ENCODE assay signal across 8 cellular contexts in the genomic region with DNA sequence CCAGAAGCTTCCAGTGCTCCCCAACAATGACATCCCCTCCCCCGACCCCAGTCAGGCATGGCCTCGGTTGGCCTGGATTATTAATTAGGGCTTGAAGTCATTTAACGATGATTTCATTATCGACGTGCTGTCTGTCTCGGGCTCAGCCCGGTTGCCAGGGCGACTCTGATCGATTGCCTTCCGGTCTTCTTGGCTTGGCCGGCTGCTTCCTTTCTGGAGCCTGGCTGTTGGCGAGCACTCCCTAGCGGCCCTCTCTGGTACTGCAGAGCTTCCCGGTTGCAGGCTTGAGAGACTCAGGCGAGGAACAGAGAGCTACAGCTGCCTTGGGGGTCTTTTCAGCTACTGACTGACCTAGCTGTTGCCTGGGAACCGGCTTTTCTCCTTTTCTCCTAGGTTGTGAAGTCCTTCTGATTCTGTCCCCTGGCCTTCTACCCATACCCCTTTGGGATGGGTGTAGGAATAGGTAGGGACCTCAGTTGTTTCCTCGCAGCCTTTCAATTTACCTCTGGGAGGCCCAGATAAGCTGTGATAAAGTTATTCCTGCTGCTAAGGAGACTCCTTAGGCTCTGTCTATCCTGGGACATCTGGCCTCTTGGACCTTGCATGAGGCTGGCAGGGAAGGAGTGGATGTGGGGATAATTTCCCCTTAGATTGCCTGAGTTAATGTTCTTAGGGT. TPM values are rescaled to one million over a fixed set of nuclear protein-coding genes. Genes with fewer than 3 reads are reported as not detected.
DNase-seq lines count a peak whose midpoint lies in the region; ATAC-seq and TF ChIP-seq lines count a peak whose summit lies in the region.

No MANE protein-coding gene starts in this region.

- no peaks in the 10 kb centered on the region for H3K36me3 Mint-ChIP-seq in T-cell

- peaks cover 5 to 21% (median 19%) of the 10 kb centered on the region in 3 donors for H3K4me1 Mint-ChIP-seq in T-cell

- 8 to 9% (median 8%) methylated on average over 16 to 17 of the region's 17 CpGs for WGBS in adrenal gland, 4 donors
- 4 to 9% methylated on average over 17 of the region's 17 CpGs for WGBS in sigmoid colon, 2 donors

- no peak overlapping the region for H3K27ac Mint-ChIP-seq in T-cell

- no peaks in the 10 kb centered on the region for H3K9me3 Mint-ChIP-seq in T-cell

- H3K27me3 ChIP-seq in adrenal gland (peaks cover 21% of the 10 kb centered on the region), sigmoid colon (peaks cover 0 to 31% (median 10%) of the 10 kb centered on the region in 3 donors)

- DNase-seq in GDM1 (lab: John Stamatoyannopoulos, UW) (peak; percentile 19), GOT3 (lab: John Stamatoyannopoulos, UW) (peak; percentile 18), T-cell (peak; percentile 47 to 83 (median 71)), adrenal gland (peak; percentile 78 to 92 (median 83)), hepatic stellate cell (ENCODE audit: low spot score) (peak; percentile 82), sigmoid colon (peak; percentile 82), cerebellar nuclear complex (lab: John Stamatoyannopoulos, UW) (no peak)

- POLR2A ChIA-PET in T-cell (lab: Charles Lee) = no interaction called here

- TF ChIP-seq POLR2A in adrenal gland (IDR thresholded peaks at IDR 0.05) (no peak), sigmoid colon (IDR thresholded peaks at IDR 0.05) (no peak)

- intact Hi-C loops in adrenal gland (cut with DNase I) (no loop called here), sigmoid colon (cut with DNase I) (no loop called here)

- H3K4me3 ChIP-seq in adrenal gland = peak overlapping the region in 1 of 4 donors; percentile 23
- H3K4me3 ChIP-seq in sigmoid colon = no peak overlapping the region

- peaks cover 42 to 45% of the 10 kb centered on the region in 2 donors for H3K27me3 Mint-ChIP-seq in T-cell

- H3K9me3 ChIP-seq in adrenal gland (replicated peaks in 1 of 3) (no peaks in the 10 kb centered on the region), sigmoid colon (no peaks in the 10 kb centered on the region)

- no peak for TF ChIP-seq EP300 in sigmoid colon (IDR thresholded peaks at IDR 0.05)

- peak overlapping the region in 1 of 3 donors; percentile 29 for H3K4me3 Mint-ChIP-seq in T-cell

- ATAC-seq in T-cell (replicated peaks in 1 of 4) = peak; percentile 78 to 89 (median 80)

- TF ChIP-seq CTCF in LNCAP (IDR thresholded peaks at IDR 0.05) (peak; percentile 94), adrenal gland (IDR thresholded peaks at IDR 0.05) (peak; percentile 71 to 96 (median 84)), sigmoid colon (IDR thresholded peaks at IDR 0.05) (peak; percentile 45 to 83 (median 56))

- H3K36me3 ChIP-seq in adrenal gland (replicated peaks in 1 of 2) (no peaks in the 10 kb centered on the region), sigmoid colon (no peaks in the 10 kb centered on the region)

- H3K27ac ChIP-seq in adrenal gland (no peak overlapping the region), sigmoid colon (no peak overlapping the region)

- CTCF ChIA-PET in T-cell (lab: Charles Lee) = interaction anchor here (0.6 to 2.7 kb wide), 17 partner anchors 8 to 1222 kb away, joined by 3 to 36 read pairs (median 4); no protein-coding TSS in a partner anchor

- H3K4me1 ChIP-seq in adrenal gland (replicated peaks in 1 of 2) = peaks cover 0 to 4% of the 10 kb centered on the region in 2 donors
- H3K4me1 ChIP-seq in sigmoid colon = peaks cover 0 to 41% (median 25%) of the 10 kb centered on the region in 4 donors

RNA-seq across cellular contexts. Expression of gene CISTR, which starts 5.5 kb away (rescaled TPM):
- not detected for total RNA-seq in T-cell
- total RNA-seq in adrenal gland = not detected
- polyA plus RNA-seq in adrenal gland = not detected
- not detected for total RNA-seq in sigmoid colon
- polyA plus RNA-seq in sigmoid colon = not detected

RNA-seq across cellular contexts. Expression of gene CALCOCO1, which starts 30.0 kb away (rescaled TPM):
- total RNA-seq in T-cell (100 to 1,000 TPM; 118 to 162 (median 153) TPM), adrenal gland (100 to 1,000 TPM in 6 of 8 donors, 10 to 100 TPM in 2; 62.2 to 187 (median 146) TPM), sigmoid colon (100 to 1,000 TPM; 232 to 322 (median 303) TPM)
- polyA plus RNA-seq in adrenal gland (100 to 1,000 TPM in 1 of 3 donors, 10 to 100 TPM in 2; 48.0 to 128 (median 85.4) TPM), sigmoid colon (10 to 100 TPM; 24.0 to 59.5 (median 54.7) TPM)

Comparison
In these comparisons a context has a peak if more than half of its experiments do, and no peak if none do; other contexts are left out.
1. DNase-seq: peak in GDM1 (single experiment), GOT3 (single experiment), T-cell (34 of 34), adrenal gland (7 of 7), hepatic stellate cell (single experiment) and sigmoid colon (single experiment); none in cerebellar nuclear complex (0 of 2).
2. Peak in every context shown above with its lines, with median percentiles within 50 percentile points of each other: CTCF ChIP-seq.